Comparison of ENCODE assay signal across 10 cellular contexts in genomic region chr1:203038217-203038741, GRCh38. TPM values are rescaled to one million over a fixed set of nuclear protein-coding genes. Genes with fewer than 3 reads are reported as not detected.
DNase-seq lines count a peak whose midpoint lies in the region; ATAC-seq and TF ChIP-seq lines count a peak whose summit lies in the region.
"Had no signal": no experiment of that assay in that cellular context is flagged by ENCODE, and none has a peak within 500 bp of the region (broad histone marks: within the 10 kb centered on the region; RNA-seq: fewer than 3 reads in every experiment).

No MANE protein-coding gene starts in this region.

- H3K27me3 ChIP-seq in skeletal muscle tissue (ENCODE audit: control insufficient read depth in 3 of 3, insufficient read depth in 3 of 3, low read length in 3 of 3) (no peaks in the 10 kb centered on the region), smooth muscle cell (ENCODE audit: low read depth) (no peaks in the 10 kb centered on the region)

- H3K9me3 ChIP-seq in skeletal muscle tissue (ENCODE audit: control insufficient read depth in 3 of 3, low read length in 3 of 3) (no peaks in the 10 kb centered on the region), smooth muscle cell (replicated peaks; ENCODE audit: low read depth) (no peaks in the 10 kb centered on the region)
- H3K9me3 ChIP-seq: SJSA1 had no signal

- ATAC-seq in HG02870 (IDR thresholded peaks at IDR 0.05; ENCODE audit: unreplicated experiment) (no peak), HG03025 (IDR thresholded peaks at IDR 0.05; ENCODE audit: low FRiP score, unreplicated experiment) (no peak)

- H2AFZ ChIP-seq in smooth muscle cell (ENCODE audit: low read depth), result no peak overlapping the region

- H3K4me1 ChIP-seq in skeletal muscle tissue (ENCODE audit: control insufficient read depth in 3 of 3, insufficient read depth in 3 of 3, low read length in 3 of 3) (peaks cover 54 to 90% (median 79%) of the 10 kb centered on the region in 3 donors), smooth muscle cell (ENCODE audit: low read depth) (peaks cover 8% of the 10 kb centered on the region)

- H4K20me1 ChIP-seq in smooth muscle cell (ENCODE audit: low read depth), result peaks cover 99% of the 10 kb centered on the region

- H3K79me2 ChIP-seq in smooth muscle cell (ENCODE audit: low read depth), result peaks cover 7% of the 10 kb centered on the region

- TF ChIP-seq CTCF in smooth muscle cell (IDR thresholded peaks at IDR 0.05; ENCODE audit: borderline replicate concordance, insufficient read depth, poor library complexity, severe bottlenecking), result no peak

- H3K4me3 ChIP-seq in skeletal muscle tissue (ENCODE audit: low read length in 3 of 3) (peak overlapping the region; percentile 15 to 56 (median 44)), smooth muscle cell (no peak overlapping the region)
- H3K4me3 ChIP-seq: SJSA1 had no signal

- peak overlapping the region; percentile 76 to 82 (median 78) for H3K9ac ChIP-seq in skeletal muscle tissue (ENCODE audit: low read depth in 1 of 3, low read length in 3 of 3)
- no peak overlapping the region for H3K9ac ChIP-seq in smooth muscle cell (ENCODE audit: low read depth)

- H3K36me3 ChIP-seq in skeletal muscle tissue (ENCODE audit: control insufficient read depth in 3 of 3, insufficient read depth in 3 of 3, low read length in 3 of 3), result no peaks in the 10 kb centered on the region
- H3K36me3 ChIP-seq in smooth muscle cell (ENCODE audit: low read depth), result no peaks in the 10 kb centered on the region
- H3K36me3 ChIP-seq: SJSA1 had no signal

- H3K27ac ChIP-seq in skeletal muscle tissue (ENCODE audit: low read depth, low read length) (peak overlapping the region; percentile 99), smooth muscle cell (ENCODE audit: low read depth) (no peak overlapping the region)
- H3K27ac ChIP-seq: SJSA1 had no signal

- peak; percentile 35 for DNase-seq in SIG-M5 treated with dmso at 0.1 percent for 504 hours (lab: John Stamatoyannopoulos, UW; ENCODE audit: unreplicated experiment)
- DNase-seq in SIG-M5 (lab: John Stamatoyannopoulos, UW), result no peak
- peak; percentile 44 for DNase-seq in NCI-H1694 treated with DMSO at 0.1 percent for 48 hours (lab: John Stamatoyannopoulos, UW)
- DNase-seq in fibroblast of peridontal ligament (ENCODE audit: extremely low read depth), result peak; percentile 88
- no peak for DNase-seq in smooth muscle cell (lab: John Stamatoyannopoulos, UW; ENCODE audit: unreplicated experiment)

- H3K4me2 ChIP-seq in smooth muscle cell, result no peak overlapping the region

- 65% methylated on average over 9 of the region's 9 CpGs for WGBS in smooth muscle cell (ENCODE audit: low lambda C conversion rate)

- H3F3A ChIP-seq in smooth muscle cell (ENCODE audit: low read depth), result peaks cover 3% of the 10 kb centered on the region

RNA-seq across cellular contexts. Expression of gene PPFIA4, which starts 12.0 kb away (rescaled TPM):
- 15.7 TPM for total RNA-seq in skeletal muscle tissue
- total RNA-seq in smooth muscle cell, result 10.4 and 10.8 TPM in 2 replicates
- 6.5 and 9.0 TPM in 2 replicates for polyA plus RNA-seq in smooth muscle cell
- total RNA-seq: SJSA1 had no signal

RNA-seq across cellular contexts. Expression of gene TMEM183A, which starts 31.1 kb away (rescaled TPM):
- 42.3 TPM for total RNA-seq in skeletal muscle tissue
- total RNA-seq in smooth muscle cell, result 55.0 and 68.6 TPM in 2 replicates
- 54.9 and 60.4 TPM in 2 replicates for polyA plus RNA-seq in smooth muscle cell

RNA-seq across cellular contexts. Expression of gene MYOG, which starts 47.5 kb away (rescaled TPM):
- total RNA-seq in skeletal muscle tissue (247 TPM), smooth muscle cell (not detected in 2 replicates)
- polyA plus RNA-seq in smooth muscle cell, result 0.41 TPM in 1 of 2 replicates, not detected in the other
- total RNA-seq: SJSA1 had no signal
- polyA plus RNA-seq: BJ had no signal

Comparison
In these comparisons a context has a peak if more than half of its experiments do, and no peak if none do; other contexts are left out.
1. DNase-seq: peak in SIG-M5 treated with dmso at 0.1 percent for 504 hours (single experiment), NCI-H1694 treated with DMSO at 0.1 percent for 48 hours (single experiment) and fibroblast of peridontal ligament (single experiment); none in SIG-M5 (single experiment) and smooth muscle cell (single experiment).
2. RNA of gene MYOG, which starts 47.5 kb away (total RNA-seq): 247 TPM in skeletal muscle tissue (single experiment); not detected in smooth muscle cell; every median in the first group is over 100 times any median in the second.